Comparison of ENCODE assay signal across 1 cellular context in genomic region chr19:1424182-1424955, GRCh38.
TF ChIP-seq lines count a peak whose summit lies in the region.

No MANE protein-coding gene starts in this region.

TF ChIP-seq in HepG2, 621 proteins besides CTCF, POLR2A, EP300 and RAD21 (continued from another document and continues in another):
- TF ChIP-seq AKNA (CRISPR knock-in tag; IDR thresholded peaks at IDR 0.05; ENCODE audit: borderline replicate concordance) (no peak), MLLT10 (CRISPR knock-in tag; IDR thresholded peaks at IDR 0.05) (no peak), ARNT2 (CRISPR knock-in tag; IDR thresholded peaks at IDR 0.05; ENCODE audit: low read depth) (no peak), LCORL (IDR thresholded peaks at IDR 0.05) (no peak), LCORL (CRISPR knock-in tag; IDR thresholded peaks at IDR 0.05) (peak; percentile 82; the same call in 1 of the 2 replicates), ARID5B (CRISPR knock-in tag; IDR thresholded peaks at IDR 0.05) (no peak; the same call in none of the 2 replicates), PLSCR1 (CRISPR knock-in tag; IDR thresholded peaks at IDR 0.05; ENCODE audit: borderline replicate concordance) (no peak), ZNF496 (CRISPR knock-in tag; IDR thresholded peaks at IDR 0.05; ENCODE audit: insufficient replicate concordance) (no peak), FOXP1 (IDR thresholded peaks at IDR 0.05) (no peak), FOXP1 (CRISPR knock-in tag; IDR thresholded peaks at IDR 0.05) (peak; percentile 46; the same call in 1 of the 2 replicates), GMEB1 (CRISPR knock-in tag; IDR thresholded peaks at IDR 0.05; ENCODE audit: borderline replicate concordance) (peak; percentile 74), ZNF770 (CRISPR knock-in tag; IDR thresholded peaks at IDR 0.05) (peak; percentile 27; the same call in 1 of the 2 replicates), ZNF709 (CRISPR knock-in tag; IDR thresholded peaks at IDR 0.05) (no peak), SOX13 (IDR thresholded peaks at IDR 0.05) (no peak), SOX13 (CRISPR knock-in tag; conservative IDR thresholded peaks at IDR 0.05 in 1 of 2, IDR thresholded peaks at IDR 0.05 in 1 of 2) (peak in 1 of 2 experiments; percentile 43; a peak in 1 of 4 replicates), ARID4A (CRISPR knock-in tag; IDR thresholded peaks at IDR 0.05; ENCODE audit: borderline replicate concordance) (peak; percentile 56; the same call in 1 of the 2 replicates), ZNF34 (CRISPR knock-in tag; IDR thresholded peaks at IDR 0.05; ENCODE audit: borderline replicate concordance) (no peak), NBN (conservative IDR thresholded peaks at IDR 0.05) (no peak), RORA (CRISPR knock-in tag; IDR thresholded peaks at IDR 0.05) (no peak), HNRNPL (IDR thresholded peaks at IDR 0.05; ENCODE audit: low read depth, low read length) (no peak), JARID2 (CRISPR knock-in tag; IDR thresholded peaks at IDR 0.05; ENCODE audit: insufficient replicate concordance) (no peak), HOXD1 (CRISPR knock-in tag; IDR thresholded peaks at IDR 0.05) (no peak), DRAP1 (CRISPR knock-in tag; IDR thresholded peaks at IDR 0.05) (peak; percentile 26; the same call in 1 of the 2 replicates), NR2F6 (IDR thresholded peaks at IDR 0.05) (peak; percentile 80), NR2F6 (CRISPR knock-in tag; IDR thresholded peaks at IDR 0.05) (peak; percentile 87), ATAD3A (CRISPR knock-in tag; IDR thresholded peaks at IDR 0.05) (no peak), ZBTB20 (CRISPR knock-in tag; IDR thresholded peaks at IDR 0.05; ENCODE audit: borderline replicate concordance, low read depth) (no peak), ZNF468 (CRISPR knock-in tag; IDR thresholded peaks at IDR 0.05) (no peak), CREBL2 (CRISPR knock-in tag; IDR thresholded peaks at IDR 0.05; ENCODE audit: borderline replicate concordance) (0 out of 2 replicates have a peak, but pooled peaks have one; percentile 69), ZNF710 (CRISPR knock-in tag; IDR thresholded peaks at IDR 0.05; ENCODE audit: borderline replicate concordance) (peak; percentile 57; the same call in 1 of the 2 replicates), MED8 (CRISPR knock-in tag; IDR thresholded peaks at IDR 0.05; ENCODE audit: insufficient replicate concordance) (no peak), ZNF12 (CRISPR knock-in tag; IDR thresholded peaks at IDR 0.05) (no peak), ZNF317 (CRISPR knock-in tag; IDR thresholded peaks at IDR 0.05) (peak; percentile 94), RBFOX2 (IDR thresholded peaks at IDR 0.05; ENCODE audit: low read depth, low read length) (peak; percentile 65), MXD1 (CRISPR knock-in tag; IDR thresholded peaks at IDR 0.05) (peak; percentile 72), SCMH1 (CRISPR knock-in tag; IDR thresholded peaks at IDR 0.05; ENCODE audit: borderline replicate concordance) (no peak), ATF4 (CRISPR knock-in tag; IDR thresholded peaks at IDR 0.05) (no peak), RCOR2 (CRISPR knock-in tag; IDR thresholded peaks at IDR 0.05) (no peak)
